Comparison of ENCODE assay signal across 8 cellular contexts in the genomic region with DNA sequence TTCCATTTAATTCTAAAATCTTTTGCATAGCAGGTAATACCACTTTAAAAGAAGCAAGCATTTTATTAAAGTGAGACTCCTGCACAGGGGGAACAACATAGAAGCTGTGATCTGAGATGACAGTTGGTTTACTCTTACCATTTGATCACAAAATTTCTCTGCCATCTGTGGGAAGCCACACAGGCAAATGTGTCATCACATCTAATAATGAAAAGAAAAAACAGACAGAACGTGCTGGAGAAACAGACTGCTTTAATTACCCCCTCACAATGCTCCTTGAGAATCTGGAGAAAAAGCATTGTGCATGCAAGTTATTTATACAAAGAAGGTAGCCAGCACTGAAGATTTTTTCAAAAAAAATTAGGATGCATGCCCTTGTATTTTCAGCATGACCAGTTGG.
"Had no signal": no experiment of that assay in that cellular context is flagged by ENCODE, and none has a peak within 500 bp of the region (broad histone marks: within the 10 kb centered on the region; RNA-seq: fewer than 3 reads in every experiment).

No MANE protein-coding gene starts in this region.

- H3K4me3 ChIP-seq: GM23248, HAP-1 had no signal

- H3K4me1 ChIP-seq: HAP-1 had no signal

- ATAC-seq: HCT116, HepG2 had no signal

- H3K27ac ChIP-seq: GM23248, HL-60 had no signal

- DNase-seq: GM23248, GOT3, H7, HFFc6 had no signal

- H3K36me3 ChIP-seq: HAP-1 had no signal

- H3K9me3 ChIP-seq: HAP-1 had no signal
